1 cellular context compared by ENCODE assay signal in genomic region chr4:6806924-6807676, GRCh38.
TF ChIP-seq lines count a peak whose summit lies in the region.

No MANE protein-coding gene starts in this region.

TF ChIP-seq in IMR-90, 13 proteins besides CTCF, POLR2A, EP300 and RAD21 (continued from another document):
- TF ChIP-seq ELK1 (IDR thresholded peaks at IDR 0.05; ENCODE audit: borderline replicate concordance, low read depth, low read length) = no peak
- TF ChIP-seq BHLHE40 (IDR thresholded peaks at IDR 0.05; ENCODE audit: low read depth, low read length) = no peak
- TF ChIP-seq RCOR1 (IDR thresholded peaks at IDR 0.05; ENCODE audit: insufficient replicate concordance, low read length) = no peak
- TF ChIP-seq MAFK (IDR thresholded peaks at IDR 0.05; ENCODE audit: low read depth, low read length) = no peak
